In genomic region chr12:108629824-108630476, GRCh38 we compare ENCODE assay signal across 8 cellular contexts.
DNase-seq lines count a peak whose midpoint lies in the region; ATAC-seq and TF ChIP-seq lines count a peak whose summit lies in the region.

No MANE protein-coding gene starts in this region.

- no peaks in the 10 kb centered on the region for H3K9me3 ChIP-seq in DND-41 (ENCODE audit: insufficient read depth, low read length, severe bottlenecking)
- no peaks in the 10 kb centered on the region for H3K9me3 ChIP-seq in RWPE2 (ENCODE audit: severe bottlenecking)

- ATAC-seq in DND-41 (ENCODE audit: insufficient read depth, low read depth) (no peak), RWPE2 (ENCODE audit: low read depth) (peak; percentile 72), HG02571 (IDR thresholded peaks at IDR 0.05; ENCODE audit: unreplicated experiment) (no peak), GM18867 (IDR thresholded peaks at IDR 0.05; ENCODE audit: unreplicated experiment) (no peak)
- ATAC-seq in activated naive CD8-positive, alpha-beta T cell treated with anti-CD3 and anti-CD28 coated beads, Interleukin-2, amount 50 U/mL, for 24 hours: peak; percentile 53

- peak overlapping the region; percentile 94 for H3K27ac Mint-ChIP-seq in activated naive CD8-positive, alpha-beta T cell treated with anti-CD3 and anti-CD28 coated beads, Interleukin-2, amount 50 U/mL, for 24 hours

- peaks cover 88% of the 10 kb centered on the region for H3K4me1 Mint-ChIP-seq in activated naive CD8-positive, alpha-beta T cell treated with anti-CD3 and anti-CD28 coated beads, Interleukin-2, amount 50 U/mL, for 24 hours

- H3K36me3 ChIP-seq in DND-41 (ENCODE audit: insufficient read depth, low read length) (peaks cover 16% of the 10 kb centered on the region; the same call in 1 of the 2 replicates), RWPE2 (ENCODE audit: low read depth) (no peaks in the 10 kb centered on the region)

- H3K4me3 Mint-ChIP-seq in activated naive CD8-positive, alpha-beta T cell treated with anti-CD3 and anti-CD28 coated beads, Interleukin-2, amount 50 U/mL, for 24 hours: peak overlapping the region; percentile 85

- H3K9ac ChIP-seq in DND-41 (ENCODE audit: low read depth, low read length): peak overlapping the region; percentile 86

- H3K79me2 ChIP-seq in DND-41 (ENCODE audit: insufficient read depth, low read length): peaks cover 89% of the 10 kb centered on the region

- H3K36me3 Mint-ChIP-seq in activated naive CD8-positive, alpha-beta T cell treated with anti-CD3 and anti-CD28 coated beads, Interleukin-2, amount 50 U/mL, for 24 hours (ENCODE audit: low read depth): peaks cover 15% of the 10 kb centered on the region

- H3K4me1 ChIP-seq in DND-41 (ENCODE audit: insufficient read depth, low read length) (peaks cover 81% of the 10 kb centered on the region), RWPE2 (ENCODE audit: insufficient read depth, poor library complexity, severe bottlenecking) (peaks cover 39% of the 10 kb centered on the region)

- peak overlapping the region; percentile 95 for H3K27ac ChIP-seq in DND-41 (ENCODE audit: low read length)
- peak overlapping the region; percentile 84 for H3K27ac ChIP-seq in RWPE2 (ENCODE audit: poor library complexity, severe bottlenecking)

- H2AFZ ChIP-seq in DND-41 (ENCODE audit: low read depth, low read length): no peak overlapping the region

- TF ChIP-seq CTCF in DND-41 (IDR thresholded peaks at IDR 0.05; ENCODE audit: borderline replicate concordance, extremely low read depth, low read length, poor library complexity, severe bottlenecking): peak; percentile 4
- TF ChIP-seq CTCF in RWPE2 (IDR thresholded peaks at IDR 0.05; ENCODE audit: poor library complexity, severe bottlenecking): no peak

- peak overlapping the region in 1 of 2 experiments; percentile 62; a peak in 3 of 4 replicates for H3K4me3 ChIP-seq in DND-41 (ENCODE audit: low read depth in 1 of 2, low read length in 2 of 2)
- no peak overlapping the region for H3K4me3 ChIP-seq in RWPE2 (ENCODE audit: severe bottlenecking)

- peak overlapping the region; percentile 78 for H3K4me2 ChIP-seq in DND-41 (ENCODE audit: insufficient read depth, low read length)

- no peaks in the 10 kb centered on the region for H4K20me1 ChIP-seq in DND-41 (ENCODE audit: insufficient read depth, low read length)

- H3K9me3 Mint-ChIP-seq in activated naive CD8-positive, alpha-beta T cell treated with anti-CD3 and anti-CD28 coated beads, Interleukin-2, amount 50 U/mL, for 24 hours: peaks cover 3% of the 10 kb centered on the region

- no peaks in the 10 kb centered on the region for H3K27me3 Mint-ChIP-seq in activated naive CD8-positive, alpha-beta T cell treated with anti-CD3 and anti-CD28 coated beads, Interleukin-2, amount 50 U/mL, for 24 hours

- H3K27me3 ChIP-seq in DND-41 (ENCODE audit: insufficient read depth, low read length, poor library complexity) (no peaks in the 10 kb centered on the region), RWPE2 (ENCODE audit: insufficient read depth, poor library complexity, severe bottlenecking) (no peaks in the 10 kb centered on the region)

- DNase-seq in DND-41: peak; percentile 64
- DNase-seq in RWPE2 (ENCODE audit: low spot score): peak; percentile 83
- DNase-seq in activated naive CD8-positive, alpha-beta T cell treated with anti-CD3 and anti-CD28 coated beads, Interleukin-2, amount 50 U/mL, for 24 hours: peak; percentile 67
- peak; percentile 56 for DNase-seq in kidney glomerular epithelial cell (lab: John Stamatoyannopoulos, UW)
- DNase-seq in stimulated activated naive CD4-positive, alpha-beta T cell (lab: John Stamatoyannopoulos, UW): peak; percentile 29 to 48 (median 43)
- DNase-seq in NCI-H524 (lab: John Stamatoyannopoulos, UW): no peak

Comparison
In these comparisons a context has a peak if more than half of its experiments do, and no peak if none do; other contexts are left out.
1. ATAC-seq: peak in RWPE2 (single experiment) and activated naive CD8-positive, alpha-beta T cell treated with anti-CD3 and anti-CD28 coated beads, Interleukin-2, amount 50 U/mL, for 24 hours (single experiment); none in DND-41 (single experiment), HG02571 (single experiment) and GM18867 (single experiment).
2. DNase-seq: peak in DND-41 (single experiment), RWPE2 (single experiment), activated naive CD8-positive, alpha-beta T cell treated with anti-CD3 and anti-CD28 coated beads, Interleukin-2, amount 50 U/mL, for 24 hours (single experiment), kidney glomerular epithelial cell (single experiment) and stimulated activated naive CD4-positive, alpha-beta T cell (6 of 6); none in NCI-H524 (0 of 2).